ENCODE assay signal across 27 cellular contexts in the genomic region with DNA sequence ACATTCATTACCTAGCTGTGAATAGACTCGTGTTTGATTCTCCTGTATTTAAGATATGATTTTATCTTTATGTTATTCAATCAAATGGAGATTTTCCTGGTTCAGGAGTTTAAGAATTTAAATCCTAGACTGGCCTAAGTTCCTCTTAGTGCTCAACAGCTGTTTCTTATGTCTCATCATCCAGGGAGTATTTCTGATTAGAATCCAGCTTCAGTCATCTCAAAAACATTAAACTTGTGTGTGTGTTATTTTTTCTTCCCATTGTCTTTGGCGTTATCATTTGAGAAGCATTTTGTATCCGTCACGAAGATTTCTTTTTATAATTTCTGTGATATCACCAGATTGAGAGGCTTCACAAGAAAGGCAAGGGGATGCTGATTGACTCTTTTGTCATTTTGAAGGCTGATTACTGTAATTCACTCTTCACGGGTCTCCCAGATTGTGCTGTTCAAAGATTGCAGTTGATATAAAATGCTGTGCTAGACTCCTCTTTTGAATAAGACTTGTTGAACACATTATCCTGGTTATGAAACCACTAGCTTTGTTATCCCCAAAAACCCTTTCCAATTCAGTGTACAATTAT.
"Had no signal": no experiment of that assay in that cellular context is flagged by ENCODE, and none has a peak within 500 bp of the region (broad histone marks: within the 10 kb centered on the region; RNA-seq: fewer than 3 reads in every experiment).

No MANE protein-coding gene starts in this region.

- H2AFZ ChIP-seq: hepatocyte had no signal

- H3K27me3 Mint-ChIP-seq: memory B cell; naive B cell; progenitor cell of endocrine pancreas; stimulated activated naive CD8-positive, alpha-beta T cell treated with anti-CD3 and anti-CD28 coated beads, Interleukin-15, Interleukin-2, amounts not matched to agents 100 ng/mL and 50 ng/mL, for 24 hours had no signal

- H3K4me3 Mint-ChIP-seq: memory B cell; naive B cell; natural killer cell; nephron progenitor cell; stimulated activated effector memory CD8-positive, alpha-beta T cell treated with anti-CD3 and anti-CD28 coated beads, Interleukin-12 subunit alpha, Interleukin-12 subunit beta, amount 100 ng/mL, for 72 hours; stimulated activated naive CD8-positive, alpha-beta T cell treated with anti-CD3 and anti-CD28 coated beads, Interleukin-15, Interleukin-2, amounts not matched to agents 100 ng/mL and 50 ng/mL, for 24 hours had no signal

- H3K36me3 ChIP-seq: left ventricle myocardium inferior, ovary, right atrium auricular region, right lobe of liver, suprapubic skin, thoracic aorta, tibial artery, upper lobe of right lung had no signal

- H3K27ac ChIP-seq: hepatocyte, left ventricle myocardium inferior, ovary, right atrium auricular region, right lobe of liver, skin epidermis, suprapubic skin, thoracic aorta, tibial artery, upper lobe of right lung had no signal

- H3K4me3 ChIP-seq: hepatocyte, left ventricle myocardium inferior, lung, mucosa of descending colon, ovary, right atrium auricular region, right lobe of liver, skin epidermis, suprapubic skin, thoracic aorta, tibial artery, upper lobe of right lung had no signal

- H3K4me1 Mint-ChIP-seq: memory B cell; naive B cell; natural killer cell; stimulated activated effector memory CD8-positive, alpha-beta T cell treated with anti-CD3 and anti-CD28 coated beads, Interleukin-12 subunit alpha, Interleukin-12 subunit beta, amount 100 ng/mL, for 72 hours had no signal

- DNase-seq: islet precursor cell; left ventricle myocardium inferior; midbrain; mucosa of descending colon; naive B cell; natural killer cell; nephron progenitor cell; ovary; right lobe of liver; stimulated activated CD4-positive, alpha-beta T cell treated with anti-CD3 and anti-CD28 coated beads, Interleukin-12 subunit alpha, Interleukin-12 subunit beta, amount 100 ng/mL, for 4 hours; stimulated activated CD4-positive, alpha-beta T cell treated with anti-CD3 and anti-CD28 coated beads, Interleukin-15, amount 100 ng/mL, for 24 hours; stimulated activated CD4-positive, alpha-beta T cell treated with anti-CD3 and anti-CD28 coated beads, Interleukin-2, amount 100 ng/mL, for 24 hours; stimulated activated CD4-positive, alpha-beta T cell treated with anti-CD3 and anti-CD28 coated beads, Interleukin-4, amount 100 ng/mL, for 24 hours; stimulated activated naive CD4-positive, alpha-beta T cell; tibial artery; trophoblast cell; upper lobe of right lung had no signal

- H3K9me3 ChIP-seq: left ventricle myocardium inferior, mucosa of descending colon, ovary, right atrium auricular region, right lobe of liver, suprapubic skin, thoracic aorta, tibial artery, upper lobe of right lung had no signal

- H3K9me3 Mint-ChIP-seq: nephron progenitor cell had no signal

- H3K27me3 ChIP-seq: hepatocyte, ovary, right atrium auricular region, right lobe of liver, suprapubic skin, tibial artery, upper lobe of right lung had no signal

- H3K27ac Mint-ChIP-seq: memory B cell; naive B cell; natural killer cell; nephron progenitor cell; progenitor cell of endocrine pancreas; stimulated activated effector memory CD8-positive, alpha-beta T cell treated with anti-CD3 and anti-CD28 coated beads, Interleukin-12 subunit alpha, Interleukin-12 subunit beta, amount 100 ng/mL, for 72 hours; stimulated activated naive CD8-positive, alpha-beta T cell treated with anti-CD3 and anti-CD28 coated beads, Interleukin-15, Interleukin-2, amounts not matched to agents 100 ng/mL and 50 ng/mL, for 24 hours had no signal

- H3K36me3 Mint-ChIP-seq: memory B cell; naive B cell; natural killer cell; stimulated activated effector memory CD8-positive, alpha-beta T cell treated with anti-CD3 and anti-CD28 coated beads, Interleukin-12 subunit alpha, Interleukin-12 subunit beta, amount 100 ng/mL, for 72 hours had no signal

- H3K79me2 ChIP-seq: hepatocyte had no signal

- H3K4me1 ChIP-seq: left ventricle myocardium inferior, right atrium auricular region, right lobe of liver, suprapubic skin, upper lobe of right lung had no signal

- H3K4me2 ChIP-seq: hepatocyte had no signal
